In genomic region chr1:180609643-180610555, GRCh38 we compare ENCODE assay signal across 13 cellular contexts. TPM values are rescaled to one million over a fixed set of nuclear protein-coding genes. Genes with fewer than 3 reads are reported as not detected.
DNase-seq lines count a peak whose midpoint lies in the region; ATAC-seq and TF ChIP-seq lines count a peak whose summit lies in the region.
"Had no signal": no experiment of that assay in that cellular context is flagged by ENCODE, and none has a peak within 500 bp of the region (broad histone marks: within the 10 kb centered on the region; RNA-seq: fewer than 3 reads in every experiment).

No MANE protein-coding gene starts in this region.

- H3K4me3 ChIP-seq in right atrium auricular region (no peak overlapping the region), adipocyte (ENCODE audit: low read length) (peak overlapping the region; percentile 48), hepatocyte (no peak overlapping the region), upper lobe of left lung (no peak overlapping the region)
- H3K4me3 ChIP-seq: PC-9 had no signal

- H4K20me1 ChIP-seq in hepatocyte (ENCODE audit: insufficient read depth, poor library complexity, severe bottlenecking): no peaks in the 10 kb centered on the region

- H3K9ac ChIP-seq in adipocyte (ENCODE audit: low read length): no peak overlapping the region

- no peak for TF ChIP-seq POLR2A in upper lobe of left lung (IDR thresholded peaks at IDR 0.05)

- ATAC-seq in Right ventricle myocardium inferior (peak; percentile 58), upper lobe of left lung (ENCODE audit: low FRiP score in 2 of 2) (peak; percentile 40 to 46), GM19395 (IDR thresholded peaks at IDR 0.05; ENCODE audit: unreplicated experiment) (no peak)
- ATAC-seq: stimulated activated naive CD8-positive, alpha-beta T cell treated with anti-CD3 and anti-CD28 coated beads, Interleukin-15, Interleukin-2, amounts not matched to agents 100 U/mL and 50 U/mL, for 24 hours had no signal

- H3K27ac ChIP-seq in right atrium auricular region (peak overlapping the region in 1 of 2 donors; percentile 80), hepatocyte (peak overlapping the region; percentile 24), upper lobe of left lung (peak overlapping the region in 2 of 4 donors; percentile 28 to 69)
- H3K27ac ChIP-seq: PC-9 had no signal

- H3K36me3 ChIP-seq in right atrium auricular region: no peaks in the 10 kb centered on the region
- no peaks in the 10 kb centered on the region for H3K36me3 ChIP-seq in adipocyte (ENCODE audit: control insufficient read depth, insufficient read depth, low read length, severe bottlenecking)
- no peaks in the 10 kb centered on the region for H3K36me3 ChIP-seq in hepatocyte (replicated peaks; ENCODE audit: insufficient read depth, low read depth)
- no peaks in the 10 kb centered on the region for H3K36me3 ChIP-seq in upper lobe of left lung
- H3K36me3 ChIP-seq: BE2C had no signal

- peaks cover 0 to 19% of the 10 kb centered on the region in 2 donors for H3K4me1 ChIP-seq in right atrium auricular region
- peaks cover 25% of the 10 kb centered on the region for H3K4me1 ChIP-seq in adipocyte (ENCODE audit: control insufficient read depth, insufficient read depth, low read length)
- no peaks in the 10 kb centered on the region for H3K4me1 ChIP-seq in hepatocyte (ENCODE audit: insufficient read depth)
- H3K4me1 ChIP-seq in upper lobe of left lung: peaks cover 0 to 10% (median 3%) of the 10 kb centered on the region in 4 donors

- TF ChIP-seq CTCF in right atrium auricular region (IDR thresholded peaks at IDR 0.05): no peak
- no peak for TF ChIP-seq CTCF in hepatocyte (IDR thresholded peaks at IDR 0.05; ENCODE audit: poor library complexity)
- no peak for TF ChIP-seq CTCF in upper lobe of left lung (IDR thresholded peaks at IDR 0.05)

- no peak overlapping the region for H2AFZ ChIP-seq in hepatocyte
- H2AFZ ChIP-seq: PC-9 had no signal

- WGBS in hepatocyte (ENCODE audit: low lambda C conversion rate, missing lambda C conversion rate): 75% methylated on average over 7 of the region's 7 CpGs
- WGBS in upper lobe of left lung, 2 donors: 68 to 69% methylated on average over 7 of the region's 7 CpGs

- H3K79me2 ChIP-seq in hepatocyte: no peaks in the 10 kb centered on the region

- H3K9me3 ChIP-seq in right atrium auricular region (no peaks in the 10 kb centered on the region), adipocyte (ENCODE audit: control insufficient read depth, low read length) (no peaks in the 10 kb centered on the region), hepatocyte (ENCODE audit: low read depth) (no peaks in the 10 kb centered on the region), upper lobe of left lung (no peaks in the 10 kb centered on the region)
- H3K9me3 ChIP-seq: BE2C had no signal

- no peak overlapping the region for H3K4me2 ChIP-seq in hepatocyte
- H3K4me2 ChIP-seq: PC-9 had no signal

- DNase-seq in Right ventricle myocardium inferior (ENCODE audit: missing footprints): no peak
- no peak for DNase-seq in right atrium auricular region (ENCODE audit: low spot score)
- peak; percentile 39 for DNase-seq in adipocyte (ENCODE audit: low read depth)
- peak; percentile 33 for DNase-seq in hepatocyte (ENCODE audit: low spot score)
- peak in 1 of 2 donors; percentile 47 for DNase-seq in upper lobe of left lung
- DNase-seq in cerebellar nuclear complex (lab: John Stamatoyannopoulos, UW): no peak
- no peak for DNase-seq in anterior cingulate cortex (lab: John Stamatoyannopoulos, UW)
- DNase-seq: activated CD4-positive, CD25-positive, alpha-beta regulatory T cell treated with anti-CD3 and anti-CD28 coated beads, Interleukin-2, amount 50 U/mL, for 72 hours; activated naive CD4-positive, alpha-beta T cell treated with anti-CD3 and anti-CD28 coated beads, Interleukin-2, amount 10 ng/mL, durations not matched to agents 7 days and 5 days; BE2C; PC-9; stimulated activated naive CD8-positive, alpha-beta T cell treated with anti-CD3 and anti-CD28 coated beads, Interleukin-15, Interleukin-2, amounts not matched to agents 100 U/mL and 50 U/mL, for 24 hours had no signal

- no peaks in the 10 kb centered on the region for H3K9me2 ChIP-seq in hepatocyte (replicated peaks; ENCODE audit: insufficient read depth)

- TF ChIP-seq EP300 in upper lobe of left lung (IDR thresholded peaks at IDR 0.05): no peak

- intact Hi-C loops in Right ventricle myocardium inferior (cut with DNase I): no loop called here

- H3K27me3 ChIP-seq in right atrium auricular region (no peaks in the 10 kb centered on the region), adipocyte (replicated peaks; ENCODE audit: control insufficient read depth, insufficient read depth, low read length) (no peaks in the 10 kb centered on the region), hepatocyte (no peaks in the 10 kb centered on the region), upper lobe of left lung (no peaks in the 10 kb centered on the region)
- H3K27me3 ChIP-seq: BE2C had no signal

RNA-seq across cellular contexts. Expression of gene XPR1, which starts 21.9 kb away (rescaled TPM):
- 35.8 TPM for total RNA-seq in Right ventricle myocardium inferior
- 10 to 100 TPM; 30.0 to 53.0 TPM for total RNA-seq in right atrium auricular region
- total RNA-seq in hepatocyte: 41.5 and 45.7 TPM in 2 replicates
- 14.6 and 18.2 TPM in 2 replicates for polyA plus RNA-seq in hepatocyte
- total RNA-seq in upper lobe of left lung: 10 to 100 TPM; 21.3 to 30.2 (median 25.3) TPM

RNA-seq across cellular contexts. Expression of gene OVAAL, which starts 51.1 kb away (rescaled TPM):
- total RNA-seq in Right ventricle myocardium inferior (2.0 TPM), right atrium auricular region (1 to 10 TPM in 1 of 2 donors, under 1 TPM in 1; 0.70 to 2.0 TPM), hepatocyte (not detected in 2 replicates), upper lobe of left lung (not detected)
- polyA plus RNA-seq in hepatocyte: not detected in 2 replicates
- total RNA-seq: PC-9 had no signal

Comparison
In these comparisons a context has a peak if more than half of its experiments do, and no peak if none do; other contexts are left out.
1. DNase-seq: peak in adipocyte (single experiment) and hepatocyte (single experiment); none in Right ventricle myocardium inferior (single experiment), right atrium auricular region (single experiment), cerebellar nuclear complex (0 of 2) and anterior cingulate cortex (0 of 58).